Comparison of ENCODE assay signal across 1 cellular context in the genomic region with DNA sequence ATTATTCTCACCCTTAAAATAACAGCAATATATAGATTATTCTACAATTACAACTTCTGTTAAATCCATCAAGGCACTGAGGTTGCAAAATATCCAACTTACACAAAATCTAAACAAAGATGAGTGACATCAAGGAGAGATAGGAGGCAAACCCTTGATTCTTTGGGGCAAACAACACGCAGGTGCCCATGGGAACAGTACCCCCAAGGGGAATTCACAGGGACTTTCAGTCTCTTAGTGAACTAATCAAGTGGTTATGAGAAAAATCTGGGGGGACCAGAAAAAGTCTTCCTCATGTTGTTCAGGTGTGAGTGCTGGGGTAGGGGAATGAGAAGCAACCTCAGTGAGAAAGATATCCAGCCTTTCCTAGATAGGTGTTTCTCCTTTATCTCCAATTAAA.
A peak's percentile ranks its signal among the peaks of the same experiment; 100 is the strongest.
TF ChIP-seq lines count a peak whose summit lies in the region.

No MANE protein-coding gene starts in this region.

TF ChIP-seq in GM12878, 131 proteins besides CTCF, POLR2A, EP300 and RAD21 (continued from another document):
- 0 out of 2 replicates have a peak, but pooled peaks have one; percentile 21 for TF ChIP-seq PKNOX1 (IDR thresholded peaks at IDR 0.05)
- TF ChIP-seq NFIC (IDR thresholded peaks at IDR 0.05; ENCODE audit: low read depth, low read length), result no peak
- TF ChIP-seq MEF2B (IDR thresholded peaks at IDR 0.05; ENCODE audit: partially characterized antibody, poor library complexity, severe bottlenecking), result peak; percentile 83
- no peak for TF ChIP-seq CEBPZ (IDR thresholded peaks at IDR 0.05; ENCODE audit: low read depth, low read length)
- TF ChIP-seq, protein P1, sequence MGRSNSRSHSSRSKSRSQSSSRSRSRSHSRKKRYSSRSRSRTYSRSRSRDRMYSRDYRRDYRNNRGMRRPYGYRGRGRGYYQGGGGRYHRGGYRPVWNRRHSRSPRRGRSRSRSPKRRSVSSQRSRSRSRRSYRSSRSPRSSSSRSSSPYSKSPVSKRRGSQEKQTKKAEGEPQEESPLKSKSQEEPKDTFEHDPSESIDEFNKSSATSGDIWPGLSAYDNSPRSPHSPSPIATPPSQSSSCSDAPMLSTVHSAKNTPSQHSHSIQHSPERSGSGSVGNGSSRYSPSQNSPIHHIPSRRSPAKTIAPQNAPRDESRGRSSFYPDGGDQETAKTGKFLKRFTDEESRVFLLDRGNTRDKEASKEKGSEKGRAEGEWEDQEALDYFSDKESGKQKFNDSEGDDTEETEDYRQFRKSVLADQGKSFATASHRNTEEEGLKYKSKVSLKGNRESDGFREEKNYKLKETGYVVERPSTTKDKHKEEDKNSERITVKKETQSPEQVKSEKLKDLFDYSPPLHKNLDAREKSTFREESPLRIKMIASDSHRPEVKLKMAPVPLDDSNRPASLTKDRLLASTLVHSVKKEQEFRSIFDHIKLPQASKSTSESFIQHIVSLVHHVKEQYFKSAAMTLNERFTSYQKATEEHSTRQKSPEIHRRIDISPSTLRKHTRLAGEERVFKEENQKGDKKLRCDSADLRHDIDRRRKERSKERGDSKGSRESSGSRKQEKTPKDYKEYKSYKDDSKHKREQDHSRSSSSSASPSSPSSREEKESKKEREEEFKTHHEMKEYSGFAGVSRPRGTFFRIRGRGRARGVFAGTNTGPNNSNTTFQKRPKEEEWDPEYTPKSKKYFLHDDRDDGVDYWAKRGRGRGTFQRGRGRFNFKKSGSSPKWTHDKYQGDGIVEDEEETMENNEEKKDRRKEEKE (IDR thresholded peaks at IDR 0.05), result no peak
